Comparison of ENCODE assay signal across 42 cellular contexts in the genomic region with DNA sequence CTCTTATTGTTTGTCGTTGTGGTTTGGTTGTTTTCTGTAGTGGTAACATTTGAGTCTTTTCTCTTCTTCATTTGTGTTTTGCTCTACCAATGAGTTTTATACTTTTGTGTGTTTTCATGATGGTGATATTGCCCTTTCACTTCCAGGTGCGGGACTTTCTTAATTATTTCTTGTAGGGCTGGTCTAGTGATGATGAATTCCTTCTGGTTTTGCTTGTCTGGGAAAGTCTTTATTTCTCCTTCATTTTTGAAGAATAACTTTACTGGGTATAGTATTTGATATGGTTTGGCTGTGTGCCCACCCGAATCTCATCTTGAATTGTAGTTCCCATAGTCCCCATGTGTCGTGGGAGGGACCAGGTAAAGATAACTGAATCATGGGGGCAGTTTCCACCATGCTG. TPM values are rescaled to one million over a fixed set of nuclear protein-coding genes. Genes with fewer than 3 reads are reported as not detected.
DNase-seq lines count a peak whose midpoint lies in the region; ATAC-seq, FAIRE-seq and TF ChIP-seq lines count a peak whose summit lies in the region.
"Had no signal": no experiment of that assay in that cellular context is flagged by ENCODE, and none has a peak within 500 bp of the region (broad histone marks: within the 10 kb centered on the region; RNA-seq: fewer than 3 reads in every experiment).

No MANE protein-coding gene starts in this region.

- peak; percentile 4 for DNase-seq in activated effector memory CD4-positive, alpha-beta T cell treated with anti-CD3 and anti-CD28 coated beads, Interleukin-2, amount 50 U/mL, for 16 hours
- no peak for DNase-seq in activated effector memory CD4-positive, alpha-beta T cell treated with Interleukin-2 at 50 U/mL for 16 hours
- DNase-seq in GM12878 (ENCODE audit: low read depth, low spot score) (no peak), sigmoid colon (peak; percentile 2), amniotic stem cell (lab: John Stamatoyannopoulos, UW) (no peak), NCI-H524 (lab: John Stamatoyannopoulos, UW) (no peak)
- DNase-seq: 8988T; ACHN; AML-193; BE2C; C1 segment of cervical spinal cord; Caco-2; Calu3; CD4-positive, alpha-beta memory T cell; CD4-positive, alpha-beta T cell; CD4-positive, CD25-positive, alpha-beta regulatory T cell; CD8-positive, alpha-beta memory T cell; CD8-positive, alpha-beta T cell; COR-L47; DMS 273 treated with DMSO at 0.1 percent for 48 hours; DMS153; DMS53; DMS79; DMS79 treated with DMSO at 0.1 percent for 48 hours; DND-41; EL had no signal

- H3K27ac ChIP-seq in HEK293 (ENCODE audit: extremely low read depth, low read depth, low read length) (no peak overlapping the region), GM12878 (ENCODE audit: control insufficient read depth, insufficient read depth) (no peak overlapping the region), sigmoid colon (no peak overlapping the region)
- H3K27ac ChIP-seq: 22Rv1; A549; BLaER1; BLaER1 treated with 17β-estradiol and CSF1 and Interleukin-3, amounts not matched to agents 10 nM and 100 nM; C4-2B had no signal

- RAD21 ChIA-PET in GM12878 (lab: Charles Lee; ENCODE audit: unreplicated experiment), result no interaction called here

- H3K27me3 ChIP-seq in GM12878 (replicated peaks in 1 of 2; ENCODE audit: control insufficient read depth in 2 of 2, insufficient read depth in 2 of 2, low read length in 1 of 2), result no peaks in the 10 kb centered on the region; a peak in 1 of 4 replicates
- peaks cover 0 to 6% (median 0%) of the 10 kb centered on the region in 3 donors for H3K27me3 ChIP-seq in sigmoid colon
- H3K27me3 ChIP-seq: BLaER1; BLaER1 treated with 17β-estradiol and CSF1 and Interleukin-3, amounts not matched to agents 10 nM and 100 nM had no signal

- intact Hi-C loops in GM12878 (cut with micrococcal nuclease; ENCODE audit: unreplicated experiment), result no loop called here
- intact Hi-C loops in sigmoid colon (cut with DNase I), result no loop called here

- H3K4me2 ChIP-seq in GM12878 (ENCODE audit: control insufficient read depth, insufficient read depth), result no peak overlapping the region
- H3K4me2 ChIP-seq: A549; BLaER1; BLaER1 treated with 17β-estradiol and CSF1 and Interleukin-3, amounts not matched to agents 10 nM and 100 nM had no signal

- BruUV-seq in GM12878 (replicated peaks; lab: Mats Ljungman, UMichigan), result no TSS peak

- H3K4me1 ChIP-seq in HEK293 (ENCODE audit: control insufficient read depth, insufficient read depth, low read length), result no peaks in the 10 kb centered on the region
- H3K4me1 ChIP-seq in GM12878 (ENCODE audit: control insufficient read depth, insufficient read depth, low read length), result peaks cover 2% of the 10 kb centered on the region; the same call in 1 of the 2 replicates
- no peaks in the 10 kb centered on the region for H3K4me1 ChIP-seq in sigmoid colon
- H3K4me1 ChIP-seq: A549, BE2C, Caco-2 had no signal

- TF ChIP-seq CTCF in HEK293 (tag by site-specific recombination; IDR thresholded peaks at IDR 0.05) (no peak), GM12878 (IDR thresholded peaks at IDR 0.05 in 2 of 3, conservative IDR thresholded peaks at IDR 0.05 in 1 of 3; ENCODE audit: control insufficient read depth in 2 of 3, extremely low read depth in 1 of 3, insufficient read depth in 1 of 3, low read depth in 3 of 3, low read length in 3 of 3) (no peak), sigmoid colon (IDR thresholded peaks at IDR 0.05) (no peak)

- no peak overlapping the region for H3K9ac ChIP-seq in GM12878 (ENCODE audit: control insufficient read depth, insufficient read depth, low read length)
- H3K9ac ChIP-seq: BLaER1; BLaER1 treated with 17β-estradiol and CSF1 and Interleukin-3, amounts not matched to agents 10 nM and 100 nM had no signal

- no peak overlapping the region for H2AFZ ChIP-seq in GM12878 (ENCODE audit: control insufficient read depth, low read depth, low read length)

- in situ Hi-C loops in GM12878 (cut with MboI), result no loop called here

- CTCF ChIA-PET in HEK293 (lab: Yijun Ruan, JAX), result no interaction called here
- CTCF ChIA-PET in GM12878 (lab: Yijun Ruan, JAX), result no interaction called here

- TF ChIP-seq POLR2A in GM12878 (IDR thresholded peaks at IDR 0.05; ENCODE audit: low read depth, low read length) (no peak), sigmoid colon (IDR thresholded peaks at IDR 0.05) (no peak)

- SMC1A ChIA-PET in GM12878 (lab: Charles Lee; ENCODE audit: uncharacterized antibody, unreplicated experiment), result no interaction called here

- H4K20me1 ChIP-seq in GM12878 (ENCODE audit: control insufficient read depth, insufficient read depth), result no peaks in the 10 kb centered on the region
- H4K20me1 ChIP-seq: BLaER1; BLaER1 treated with 17β-estradiol and CSF1 and Interleukin-3, amounts not matched to agents 10 nM and 100 nM had no signal

- POLR2A ChIA-PET in HEK293 (lab: Yijun Ruan, JAX) (no interaction called here), GM12878 (lab: Charles Lee) (no interaction called here)

- no peak for TF ChIP-seq EP300 in GM12878 (IDR thresholded peaks at IDR 0.05; ENCODE audit: borderline replicate concordance in 1 of 2, control insufficient read depth in 1 of 2, low read depth in 2 of 2, low read length in 2 of 2)
- TF ChIP-seq EP300 in sigmoid colon (IDR thresholded peaks at IDR 0.05), result no peak

- WGBS in GM12878 (ENCODE audit: insufficient coverage, insufficient replicate concordance, low lambda C conversion rate, missing lambda C conversion rate), result 2% methylated on average over 4 of the region's 4 CpGs
- 33 to 59% methylated on average over 4 of the region's 4 CpGs for WGBS in sigmoid colon, 2 donors

- TF ChIP-seq RAD21 in GM12878 (IDR thresholded peaks at IDR 0.05; ENCODE audit: insufficient read depth, low read depth, low read length), result no peak

- FAIRE-seq in GM12878 (lab: Jason Lieb, UNC), result no peak
- FAIRE-seq: A204.1, A549, D721Med had no signal

- ATAC-seq in GM12878 (no peak), GM18520 (IDR thresholded peaks at IDR 0.05; ENCODE audit: unreplicated experiment) (no peak)
- ATAC-seq: A549; CD8-positive, alpha-beta T cell had no signal

- H3K9me3 ChIP-seq in HEK293 (ENCODE audit: control insufficient read depth, insufficient read depth, low read depth, low read length) (no peaks in the 10 kb centered on the region), GM12878 (replicated peaks; ENCODE audit: control insufficient read depth, insufficient read depth, low read length) (peaks cover 35% of the 10 kb centered on the region), sigmoid colon (peaks cover 0 to 19% (median 12%) of the 10 kb centered on the region in 4 donors)
- H3K9me3 ChIP-seq: BE2C had no signal

- H3K36me3 ChIP-seq in HEK293 (ENCODE audit: control insufficient read depth in 2 of 2, insufficient read depth in 1 of 2, low read length in 2 of 2), result no peaks in the 10 kb centered on the region
- no peaks in the 10 kb centered on the region for H3K36me3 ChIP-seq in GM12878 (ENCODE audit: control insufficient read depth in 2 of 2, insufficient read depth in 2 of 2, low read length in 1 of 2)
- H3K36me3 ChIP-seq in sigmoid colon, result no peaks in the 10 kb centered on the region
- H3K36me3 ChIP-seq: BE2C, BLaER1 had no signal

- no peak overlapping the region for H3K4me3 ChIP-seq in HEK293 (ENCODE audit: low read depth, low read length)
- no peak overlapping the region for H3K4me3 ChIP-seq in GM12878
- H3K4me3 ChIP-seq in sigmoid colon, result no peak overlapping the region
- H3K4me3 ChIP-seq: A549; BLaER1 treated with 17β-estradiol and CSF1 and Interleukin-3, amounts not matched to agents 10 nM and 100 nM had no signal

- no peaks in the 10 kb centered on the region for H3K79me2 ChIP-seq in GM12878 (ENCODE audit: control insufficient read depth, insufficient read depth, low read length)

RNA-seq across cellular contexts. Expression of a gene that starts 6.8 kb away (rescaled TPM):
- total RNA-seq in GM12878 (2013; cell fraction: nucleolus; rRNA removed), result not detected in 2 replicates
- total RNA-seq in GM12878 (2014; rRNA removed) (0.11 and 0.44 TPM in 2 replicates), GM12878 (2014; rRNA removed; fragmentation: Illumina TruSeq; extraction: Trizol) (0.18 and 0.32 TPM in 2 replicates), GM12878 (2021) (0.16 and 0.31 TPM in 2 replicates), sigmoid colon (1 to 10 TPM in 1 of 4 donors, not detected in 3; 1.4 TPM)
- polyA plus RNA-seq in GM12878 (2011; ENCODE audit: low read depth), result 0.16 TPM
- polyA plus RNA-seq in GM12878 (2011; rRNA removed) (not detected in 2 replicates), GM12878 (2014; fragmentation: Illumina TruSeq; extraction: Trizol) (0.12 and 0.17 TPM in 2 replicates), GM12878 (2014; fragmentation: Nextera tagmentation; extraction: Ambion mirVana) (under 1 TPM; 0.38 to 0.42 TPM), GM12878 (2014; rRNA removed) (0.37 and 0.60 TPM in 2 replicates), GM12878 (2016; fragmentation: Nextera tagmentation; extraction: Ambion mirVana) (under 1 TPM; 0.23 to 0.25 TPM), sigmoid colon (under 1 TPM in 2 of 3 donors, not detected in 1; under 0.01 to 0.82 TPM)
- polyA plus RNA-seq in GM12878 (2011; cell fraction: cytosol; rRNA removed), result not detected in 2 replicates
- polyA plus RNA-seq in GM12878 (2011; cell fraction: nucleus; rRNA removed), result 0.21 and 0.28 TPM in 2 replicates
- 0.12 and 0.20 TPM in 2 replicates for polyA plus RNA-seq in GM12878 (2012)
- polyA minus RNA-seq in GM12878 (2011; rRNA and poly(A)+ RNA removed), result not detected in 2 replicates
- polyA minus RNA-seq in GM12878 (2011; cell fraction: cytosol; rRNA and poly(A)+ RNA removed), result not detected in 2 replicates
- not detected in 2 replicates for polyA minus RNA-seq in GM12878 (2011; cell fraction: nucleus; rRNA and poly(A)+ RNA removed)
- total RNA-seq: A673; Caco-2; Calu3; CD4-positive, alpha-beta memory T cell; CD4-positive, alpha-beta T cell; CD4-positive, CD25-positive, alpha-beta regulatory T cell; CD8-positive, alpha-beta memory T cell; CD8-positive, alpha-beta T cell; Daoy had no signal
- polyA plus RNA-seq: A549; AG04450; BJ; CD14-positive monocyte; CD4-positive, alpha-beta memory T cell; CD8-positive, alpha-beta memory T cell had no signal

RNA-seq across cellular contexts. Expression of a gene that starts 8.9 kb away (rescaled TPM):
- not detected in 2 replicates for total RNA-seq in GM12878 (2013; cell fraction: nucleolus; rRNA removed)
- total RNA-seq in GM12878 (2014; rRNA removed) (0.05 and 0.11 TPM in 2 replicates), GM12878 (2014; rRNA removed; fragmentation: Illumina TruSeq; extraction: Trizol) (0.05 TPM in 1 of 2 replicates, not detected in the other), GM12878 (2021) (0.16 and 0.21 TPM in 2 replicates), sigmoid colon (1 to 10 TPM; 1.4 to 6.4 (median 5.6) TPM)
- polyA plus RNA-seq in GM12878 (2011; ENCODE audit: low read depth), result not detected
- polyA plus RNA-seq in GM12878 (2011; rRNA removed) (not detected in 2 replicates), GM12878 (2014; fragmentation: Illumina TruSeq; extraction: Trizol) (0.06 and 0.12 TPM in 2 replicates), GM12878 (2014; fragmentation: Nextera tagmentation; extraction: Ambion mirVana) (under 1 TPM; 0.04 to 0.10 TPM), GM12878 (2014; rRNA removed) (0.04 and 0.05 TPM in 2 replicates), GM12878 (2016; fragmentation: Nextera tagmentation; extraction: Ambion mirVana) (under 1 TPM in 1 of 2 experiments, not detected in 1; 0.08 TPM), sigmoid colon (10 to 100 TPM in 1 of 3 donors, 1 to 10 TPM in 2; 2.9 to 12.3 (median 3.6) TPM)
- polyA plus RNA-seq in GM12878 (2011; cell fraction: cytosol; rRNA removed), result not detected in 2 replicates
- polyA plus RNA-seq in GM12878 (2011; cell fraction: nucleus; rRNA removed), result not detected in 2 replicates
- polyA plus RNA-seq in GM12878 (2012), result 0.08 TPM in 1 of 2 replicates, not detected in the other
- polyA minus RNA-seq in GM12878 (2011; rRNA and poly(A)+ RNA removed), result not detected in 2 replicates
- not detected in 2 replicates for polyA minus RNA-seq in GM12878 (2011; cell fraction: cytosol; rRNA and poly(A)+ RNA removed)
- polyA minus RNA-seq in GM12878 (2011; cell fraction: nucleus; rRNA and poly(A)+ RNA removed), result not detected in 2 replicates
- total RNA-seq: A172; A673; B cell; Caco-2; Calu3; CD4-positive, alpha-beta T cell; CD4-positive, CD25-positive, alpha-beta regulatory T cell; CD8-positive, alpha-beta T cell; Daoy had no signal
- polyA plus RNA-seq: A549; AG04450; BJ; CD4-positive, alpha-beta memory T cell; CD4-positive, CD25-positive, alpha-beta regulatory T cell; CD8-positive, alpha-beta memory T cell had no signal

RNA-seq across cellular contexts. Expression of a gene that starts 24.3 kb away (rescaled TPM):
- total RNA-seq in GM12878 (2013; cell fraction: nucleolus; rRNA removed), result not detected in 2 replicates
- total RNA-seq in GM12878 (2014; rRNA removed) (not detected in 2 replicates), GM12878 (2014; rRNA removed; fragmentation: Illumina TruSeq; extraction: Trizol) (not detected in 2 replicates), GM12878 (2021) (not detected in 2 replicates), sigmoid colon (1 to 10 TPM; 1.4 to 3.6 (median 3.1) TPM)
- not detected for polyA plus RNA-seq in GM12878 (2011; ENCODE audit: low read depth)
- polyA plus RNA-seq in GM12878 (2011; rRNA removed) (not detected in 2 replicates), GM12878 (2014; fragmentation: Illumina TruSeq; extraction: Trizol) (0.04 TPM in 1 of 2 replicates, not detected in the other), GM12878 (2014; fragmentation: Nextera tagmentation; extraction: Ambion mirVana) (not detected), GM12878 (2014; rRNA removed) (not detected in 2 replicates), GM12878 (2016; fragmentation: Nextera tagmentation; extraction: Ambion mirVana) (not detected), sigmoid colon (under 1 TPM in 2 of 3 donors, not detected in 1; 0.45 to 0.46 TPM)
- polyA plus RNA-seq in GM12878 (2011; cell fraction: cytosol; rRNA removed), result 0.05 and 0.09 TPM in 2 replicates
- polyA plus RNA-seq in GM12878 (2011; cell fraction: nucleus; rRNA removed), result not detected in 2 replicates
- not detected in 2 replicates for polyA plus RNA-seq in GM12878 (2012)
- not detected in 2 replicates for polyA minus RNA-seq in GM12878 (2011; rRNA and poly(A)+ RNA removed)
- not detected in 2 replicates for polyA minus RNA-seq in GM12878 (2011; cell fraction: cytosol; rRNA and poly(A)+ RNA removed)
- not detected in 2 replicates for polyA minus RNA-seq in GM12878 (2011; cell fraction: nucleus; rRNA and poly(A)+ RNA removed)
- total RNA-seq: A172; A673; B cell; Caco-2; Calu3; CD4-positive, alpha-beta memory T cell; CD4-positive, alpha-beta T cell; CD4-positive, CD25-positive, alpha-beta regulatory T cell; CD8-positive, alpha-beta memory T cell; CD8-positive, alpha-beta T cell; Daoy had no signal
- polyA plus RNA-seq: A549; AG04450; BJ; CD4-positive, alpha-beta memory T cell; CD4-positive, CD25-positive, alpha-beta regulatory T cell; CD8-positive, alpha-beta memory T cell had no signal

RNA-seq across cellular contexts. Expression of a gene that starts 54.3 kb away (rescaled TPM):
- total RNA-seq in GM12878 (2013; cell fraction: nucleolus; rRNA removed), result 564 and 607 TPM in 2 replicates
- 351 and 365 TPM in 2 replicates for total RNA-seq in GM12878 (2014; rRNA removed)
- 218 and 223 TPM in 2 replicates for total RNA-seq in GM12878 (2014; rRNA removed; fragmentation: Illumina TruSeq; extraction: Trizol)
- total RNA-seq in GM12878 (2021), result 359 and 362 TPM in 2 replicates
- polyA plus RNA-seq in GM12878 (2011; ENCODE audit: low read depth), result 318 TPM
- polyA plus RNA-seq in GM12878 (2011; rRNA removed), result 170 and 363 TPM in 2 replicates
- polyA plus RNA-seq in GM12878 (2011; cell fraction: cytosol; rRNA removed), result 431 and 568 TPM in 2 replicates
- 453 and 458 TPM in 2 replicates for polyA plus RNA-seq in GM12878 (2011; cell fraction: nucleus; rRNA removed)
- 547 and 639 TPM in 2 replicates for polyA plus RNA-seq in GM12878 (2012)
- polyA plus RNA-seq in GM12878 (2014; fragmentation: Illumina TruSeq; extraction: Trizol), result 155 and 247 TPM in 2 replicates
- polyA plus RNA-seq in GM12878 (2014; fragmentation: Nextera tagmentation; extraction: Ambion mirVana), result 10 to 100 TPM; 44.0 to 53.3 TPM
- polyA plus RNA-seq in GM12878 (2014; rRNA removed), result 424 and 451 TPM in 2 replicates
- 100 to 1,000 TPM; 214 to 235 TPM for polyA plus RNA-seq in GM12878 (2016; fragmentation: Nextera tagmentation; extraction: Ambion mirVana)
- 176 and 326 TPM in 2 replicates for polyA minus RNA-seq in GM12878 (2011; rRNA and poly(A)+ RNA removed)
- polyA minus RNA-seq in GM12878 (2011; cell fraction: cytosol; rRNA and poly(A)+ RNA removed), result 118 and 125 TPM in 2 replicates
- 98.0 and 111 TPM in 2 replicates for polyA minus RNA-seq in GM12878 (2011; cell fraction: nucleus; rRNA and poly(A)+ RNA removed)
- 1 to 10 TPM in 1 of 4 donors, under 1 TPM in 3; 0.27 to 2.5 (median 0.61) TPM for total RNA-seq in sigmoid colon
- 10 to 100 TPM in 1 of 3 donors, under 1 TPM in 1, not detected in 1; 0.46 to 14.7 TPM for polyA plus RNA-seq in sigmoid colon
- total RNA-seq: A172; A673; Caco-2; Calu3; CD4-positive, alpha-beta memory T cell; CD4-positive, alpha-beta T cell; CD4-positive, CD25-positive, alpha-beta regulatory T cell; Daoy had no signal
- polyA plus RNA-seq: A549; AG04450; BJ; CD8-positive, alpha-beta memory T cell had no signal

Comparison
In these comparisons a context has a peak if more than half of its experiments do, and no peak if none do; other contexts are left out.
1. DNase-seq: peak in activated effector memory CD4-positive, alpha-beta T cell treated with anti-CD3 and anti-CD28 coated beads, Interleukin-2, amount 50 U/mL, for 16 hours (single experiment) and sigmoid colon (single experiment); none in activated effector memory CD4-positive, alpha-beta T cell treated with Interleukin-2 at 50 U/mL for 16 hours (single experiment), GM12878 (single experiment), amniotic stem cell (single experiment) and NCI-H524 (0 of 2).